In genomic region chr18:36638224-36638623, GRCh38 we compare ENCODE assay signal across 13 cellular contexts.
DNase-seq lines count a peak whose midpoint lies in the region; ATAC-seq and TF ChIP-seq lines count a peak whose summit lies in the region.
"Had no signal": no experiment of that assay in that cellular context is flagged by ENCODE, and none has a peak within 500 bp of the region (broad histone marks: within the 10 kb centered on the region; RNA-seq: fewer than 3 reads in every experiment).

No MANE protein-coding gene starts in this region.

- H3K56ac ChIP-seq in mesendoderm (ENCODE audit: low read length) = no peak overlapping the region

- no peaks in the 10 kb centered on the region for H3K36me3 ChIP-seq in mesendoderm (ENCODE audit: control insufficient read depth, insufficient read depth, low read length)

- no peak overlapping the region for H2BK5ac ChIP-seq in mesendoderm (ENCODE audit: low read length)

- WGBS in mesendoderm (ENCODE audit: extremely low coverage, insufficient coverage, low lambda C conversion rate) = no CpG with 5 or more reads among the region's 4 CpGs

- TF ChIP-seq CTCF in GM13976 (IDR thresholded peaks at IDR 0.05; ENCODE audit: borderline replicate concordance, control extremely low read depth, extremely low read depth, insufficient read depth, missing control alignments) = no peak

- peak; percentile 90 for ATAC-seq in GM19397 (IDR thresholded peaks at IDR 0.05; ENCODE audit: unreplicated experiment)
- peak; percentile 91 for ATAC-seq in HG02798 (IDR thresholded peaks at IDR 0.05; ENCODE audit: poor library complexity, unreplicated experiment)
- ATAC-seq in HG03460 (IDR thresholded peaks at IDR 0.05; ENCODE audit: unreplicated experiment) = peak; percentile 85
- ATAC-seq: naive thymus-derived CD8-positive, alpha-beta T cell had no signal

- H2BK120ac ChIP-seq in mesendoderm (ENCODE audit: low read depth, low read length) = no peak overlapping the region

- no peak overlapping the region for H3K18ac ChIP-seq in mesendoderm (ENCODE audit: low read length)

- H2AK5ac ChIP-seq in mesendoderm (ENCODE audit: low read length) = no peak overlapping the region

- H3K79me2 ChIP-seq in mesendoderm (ENCODE audit: control insufficient read depth, insufficient read depth, low read length) = no peaks in the 10 kb centered on the region

- H3K79me1 ChIP-seq in mesendoderm (ENCODE audit: low read length) = no peaks in the 10 kb centered on the region

- no peak overlapping the region for H3K4me3 ChIP-seq in mesendoderm (ENCODE audit: low read length)

- H4K8ac ChIP-seq in mesendoderm (ENCODE audit: low read depth, low read length) = no peak overlapping the region

- no peak overlapping the region for H3K4me2 ChIP-seq in mesendoderm (ENCODE audit: low read length)

- H3K27ac ChIP-seq in mesendoderm (ENCODE audit: low read depth, low read length) = no peak overlapping the region

- DNase-seq in GM13976 (ENCODE audit: low spot score) (peak; percentile 71), mesendoderm (no peak), LoVo (ENCODE audit: low spot score) (no peak), ecto neural progenitor cell (ENCODE audit: low spot score) (no peak), glomerular visceral epithelial cell (ENCODE audit: extremely low spot score) (no peak)
- DNase-seq: erythroblast; naive thymus-derived CD8-positive, alpha-beta T cell; NCI-H1092; stimulated activated naive CD4-positive, alpha-beta T cell; T1000 had no signal

- no peak overlapping the region for H2BK15ac ChIP-seq in mesendoderm (replicated peaks; ENCODE audit: low read depth)

- no peak overlapping the region for H3K9ac ChIP-seq in mesendoderm (ENCODE audit: low read length)

- H4K5ac ChIP-seq in mesendoderm (ENCODE audit: low read length) = no peak overlapping the region

- no peak overlapping the region for H3K4ac ChIP-seq in mesendoderm (ENCODE audit: low read depth, low read length)

- no peaks in the 10 kb centered on the region for H3K27me3 ChIP-seq in mesendoderm (ENCODE audit: insufficient read depth, low read length, poor library complexity)

- in situ Hi-C loops in GM13976 (cut with MboI; ENCODE audit: low sequenced_read_pairs, unreplicated experiment) = no loop called here

- H3K4me1 ChIP-seq in mesendoderm (ENCODE audit: control insufficient read depth, low read depth, low read length) = peaks cover 6% of the 10 kb centered on the region

- H3K23ac ChIP-seq in mesendoderm (ENCODE audit: low read length) = no peak overlapping the region
